ENCODE assay signal across 9 cellular contexts in genomic region chr19:39514840-39515550, GRCh38. TPM values are rescaled to one million over a fixed set of nuclear protein-coding genes. Genes with fewer than 3 reads are reported as not detected.
DNase-seq lines count a peak whose midpoint lies in the region; FAIRE-seq and TF ChIP-seq lines count a peak whose summit lies in the region.
"Had no signal": no experiment of that assay in that cellular context is flagged by ENCODE, and none has a peak within 500 bp of the region (broad histone marks: within the 10 kb centered on the region; RNA-seq: fewer than 3 reads in every experiment).

A gene with protein sequence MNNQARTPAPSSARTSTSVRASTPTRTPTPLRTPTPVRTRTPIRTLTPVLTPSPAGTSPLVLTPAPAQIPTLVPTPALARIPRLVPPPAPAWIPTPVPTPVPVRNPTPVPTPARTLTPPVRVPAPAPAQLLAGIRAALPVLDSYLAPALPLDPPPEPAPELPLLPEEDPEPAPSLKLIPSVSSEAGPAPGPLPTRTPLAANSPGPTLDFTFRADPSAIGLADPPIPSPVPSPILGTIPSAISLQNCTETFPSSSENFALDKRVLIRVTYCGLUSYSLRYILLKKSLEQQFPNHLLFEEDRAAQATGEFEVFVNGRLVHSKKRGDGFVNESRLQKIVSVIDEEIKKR (plus strand): TSS chr19:39515139. CDS start chr19:39515213, 74 bp downstream.

- POLR2A ChIA-PET in activated CD4-positive, alpha-beta memory T cell treated with anti-CD3 and anti-CD28 coated beads for 36 hours (lab: Charles Lee) = no interaction called here
- POLR2A ChIA-PET in activated CD4-positive, alpha-beta memory T cell treated with anti-CD3 and anti-CD28 coated beads, Interleukin-2, amount 10 ng/mL, durations not matched to agents 7 days and 5 days (lab: Charles Lee) = interaction anchor here (1.0 to 1.3 kb wide), 2 partner anchors 12 to 17 kb away, joined by 3 to 4 read pairs; partner anchors contain the start of gene EID2B

- no peaks in the 10 kb centered on the region for H3K9me1 ChIP-seq in keratinocyte (ENCODE audit: control insufficient read depth, extremely low read depth, insufficient read depth, low read length)

- peak within 1 kb of the TSS; percentile 71 for H3K4me2 ChIP-seq in keratinocyte (ENCODE audit: control insufficient read depth, extremely low read depth, insufficient read depth, low read depth, low read length)

- no peak within 1 kb of the TSS for H3K9ac ChIP-seq in keratinocyte (ENCODE audit: control insufficient read depth, extremely low read depth, insufficient read depth, low read length)

- 1 to 2% methylated on average over 23 to 45 of the region's 56 CpGs for WGBS in thyroid gland, 2 donors

- dilution Hi-C loops in keratinocyte (cut with MboI; ENCODE audit: extremely low pct_ligation_motif_present, low sequenced_read_pairs) = no loop called here

- peaks cover 9% of the 10 kb centered on the region for H3K4me1 Mint-ChIP-seq in activated CD4-positive, alpha-beta memory T cell treated with anti-CD3 and anti-CD28 coated beads for 36 hours (ENCODE audit: low read depth)
- H3K4me1 Mint-ChIP-seq in activated CD4-positive, alpha-beta memory T cell treated with anti-CD3 and anti-CD28 coated beads, Interleukin-2, amount 10 ng/mL, durations not matched to agents 7 days and 5 days = peaks cover 10% of the 10 kb centered on the region
- peaks cover 14% of the 10 kb centered on the region for H3K4me1 Mint-ChIP-seq in activated naive CD4-positive, alpha-beta T cell treated with anti-CD3 and anti-CD28 coated beads, Interleukin-2, amount 50 U/mL, for 24 hours

- DNase-seq in activated CD4-positive, alpha-beta memory T cell treated with anti-CD3 and anti-CD28 coated beads for 36 hours = no peak
- no peak for DNase-seq in activated CD4-positive, alpha-beta memory T cell treated with anti-CD3 and anti-CD28 coated beads, Interleukin-2, amount 10 ng/mL, durations not matched to agents 7 days and 5 days
- DNase-seq in keratinocyte (ENCODE audit: low read depth, low spot score) (no peak), thyroid gland (peak in 1 of 2 donors; percentile 37), GDM1 (lab: John Stamatoyannopoulos, UW) (no peak), SIG-M5 treated with dmso at 0.1 percent for 504 hours (lab: John Stamatoyannopoulos, UW; ENCODE audit: unreplicated experiment) (no peak)
- no peak for DNase-seq in stimulated activated CD4-positive, alpha-beta T cell treated with anti-CD3 and anti-CD28 coated beads, Interleukin-12 subunit alpha, Interleukin-12 subunit beta, amount 100 ng/mL, for 4 hours

- intact Hi-C loops in activated CD4-positive, alpha-beta memory T cell treated with anti-CD3 and anti-CD28 coated beads for 36 hours (cut with micrococcal nuclease) = no loop called here
- intact Hi-C loops in thyroid gland (cut with DNase I) = no loop called here

- H3K27me3 Mint-ChIP-seq in activated CD4-positive, alpha-beta memory T cell treated with anti-CD3 and anti-CD28 coated beads for 36 hours = peaks cover 40% of the 10 kb centered on the region
- H3K27me3 Mint-ChIP-seq in activated CD4-positive, alpha-beta memory T cell treated with anti-CD3 and anti-CD28 coated beads, Interleukin-2, amount 10 ng/mL, durations not matched to agents 7 days and 5 days = peaks cover 44% of the 10 kb centered on the region
- peaks cover 24% of the 10 kb centered on the region for H3K27me3 Mint-ChIP-seq in activated naive CD4-positive, alpha-beta T cell treated with anti-CD3 and anti-CD28 coated beads, Interleukin-2, amount 50 U/mL, for 24 hours

- CTCF ChIA-PET in activated CD4-positive, alpha-beta memory T cell treated with anti-CD3 and anti-CD28 coated beads for 36 hours (lab: Charles Lee) = interaction anchor here (1.2 to 2.7 kb wide), 4 partner anchors 10 to 75 kb away, joined by 3 to 16 read pairs (median 5); partner anchors contain the start of gene EID2B
- CTCF ChIA-PET in activated CD4-positive, alpha-beta memory T cell treated with anti-CD3 and anti-CD28 coated beads, Interleukin-2, amount 10 ng/mL, durations not matched to agents 7 days and 5 days (lab: Charles Lee) = interaction anchor here (1.3 to 1.9 kb wide), 2 partner anchors 12 to 41 kb away, joined by 3 to 9 read pairs; no protein-coding TSS in a partner anchor

- H3K9me3 Mint-ChIP-seq in activated CD4-positive, alpha-beta memory T cell treated with anti-CD3 and anti-CD28 coated beads for 36 hours = no peaks in the 10 kb centered on the region
- H3K9me3 Mint-ChIP-seq in activated CD4-positive, alpha-beta memory T cell treated with anti-CD3 and anti-CD28 coated beads, Interleukin-2, amount 10 ng/mL, durations not matched to agents 7 days and 5 days = no peaks in the 10 kb centered on the region
- H3K9me3 Mint-ChIP-seq in activated naive CD4-positive, alpha-beta T cell treated with anti-CD3 and anti-CD28 coated beads, Interleukin-2, amount 50 U/mL, for 24 hours = no peaks in the 10 kb centered on the region

- H3K4me1 ChIP-seq in keratinocyte (ENCODE audit: control insufficient read depth, extremely low read depth, insufficient read depth, low read length) (peaks cover 13% of the 10 kb centered on the region), thyroid gland (peaks cover 11 to 35% of the 10 kb centered on the region in 2 donors)

- FAIRE-seq in keratinocyte (lab: Jason Lieb, UNC) = no peak

- H3K9me3 ChIP-seq in keratinocyte (ENCODE audit: control insufficient read depth, low read depth, low read length) (no peaks in the 10 kb centered on the region), thyroid gland (no peaks in the 10 kb centered on the region)
- H3K9me3 ChIP-seq: SJSA1 had no signal

- H3K79me2 ChIP-seq in keratinocyte (ENCODE audit: control insufficient read depth, insufficient read depth, low read length) = no peaks in the 10 kb centered on the region

- H3K27me3 ChIP-seq in keratinocyte (ENCODE audit: control insufficient read depth, extremely low read depth, insufficient read depth, low read length) = peaks cover 58% of the 10 kb centered on the region
- H3K27me3 ChIP-seq in thyroid gland = no peaks in the 10 kb centered on the region

- peak within 1 kb of the TSS; percentile 26 for H2AFZ ChIP-seq in keratinocyte (ENCODE audit: control insufficient read depth, low read length)

- peak within 1 kb of the TSS; percentile 43 for H3K4me3 Mint-ChIP-seq in activated CD4-positive, alpha-beta memory T cell treated with anti-CD3 and anti-CD28 coated beads for 36 hours
- no peak within 1 kb of the TSS for H3K4me3 Mint-ChIP-seq in activated CD4-positive, alpha-beta memory T cell treated with anti-CD3 and anti-CD28 coated beads, Interleukin-2, amount 10 ng/mL, durations not matched to agents 7 days and 5 days
- H3K4me3 Mint-ChIP-seq in activated naive CD4-positive, alpha-beta T cell treated with anti-CD3 and anti-CD28 coated beads, Interleukin-2, amount 50 U/mL, for 24 hours = peak within 1 kb of the TSS; percentile 87

- peak in 1 of 2 donors; percentile 23 for TF ChIP-seq POLR2A in thyroid gland (IDR thresholded peaks at IDR 0.05)

- TF ChIP-seq CTCF in keratinocyte (optimal IDR thresholded peaks at IDR 0.05 in 1 of 3, IDR thresholded peaks at IDR 0.05 in 1 of 3, conservative IDR thresholded peaks at IDR 0.05 in 1 of 3; ENCODE audit: extremely low read depth in 1 of 3, insufficient read depth in 2 of 3, low read length in 3 of 3) (peak in 1 of 3 experiments; percentile 3), thyroid gland (IDR thresholded peaks at IDR 0.05) (no peak)

- no peaks in the 10 kb centered on the region for H3K36me3 Mint-ChIP-seq in activated CD4-positive, alpha-beta memory T cell treated with anti-CD3 and anti-CD28 coated beads for 36 hours
- peaks cover 4% of the 10 kb centered on the region for H3K36me3 Mint-ChIP-seq in activated CD4-positive, alpha-beta memory T cell treated with anti-CD3 and anti-CD28 coated beads, Interleukin-2, amount 10 ng/mL, durations not matched to agents 7 days and 5 days (ENCODE audit: low read depth)
- H3K36me3 Mint-ChIP-seq in activated naive CD4-positive, alpha-beta T cell treated with anti-CD3 and anti-CD28 coated beads, Interleukin-2, amount 50 U/mL, for 24 hours = peaks cover 1% of the 10 kb centered on the region

- no peaks in the 10 kb centered on the region for H3K36me3 ChIP-seq in keratinocyte (ENCODE audit: control insufficient read depth in 2 of 2, extremely low read depth in 1 of 2, insufficient read depth in 2 of 2, low read length in 2 of 2)
- H3K36me3 ChIP-seq in thyroid gland = no peaks in the 10 kb centered on the region
- H3K36me3 ChIP-seq: SJSA1 had no signal

- H3K27ac ChIP-seq in keratinocyte (ENCODE audit: control insufficient read depth, insufficient read depth, low read length) (no peak within 1 kb of the TSS), thyroid gland (peak within 1 kb of the TSS in 2 of 3 donors; percentile 12 to 47)
- H3K27ac ChIP-seq: SJSA1 had no signal

- peak within 1 kb of the TSS; percentile 9 to 46 (median 29) for H3K4me3 ChIP-seq in keratinocyte (ENCODE audit: control insufficient read depth in 2 of 3, extremely low read depth in 1 of 3, insufficient read depth in 2 of 3, low read depth in 1 of 3, low read length in 3 of 3)
- peak within 1 kb of the TSS; percentile 6 to 58 (median 10) for H3K4me3 ChIP-seq in thyroid gland (replicated peaks in 1 of 3)
- H3K4me3 ChIP-seq: SJSA1 had no signal

- H3K27ac Mint-ChIP-seq in activated CD4-positive, alpha-beta memory T cell treated with anti-CD3 and anti-CD28 coated beads for 36 hours = no peak within 1 kb of the TSS
- H3K27ac Mint-ChIP-seq in activated CD4-positive, alpha-beta memory T cell treated with anti-CD3 and anti-CD28 coated beads, Interleukin-2, amount 10 ng/mL, durations not matched to agents 7 days and 5 days = no peak within 1 kb of the TSS
- H3K27ac Mint-ChIP-seq in activated naive CD4-positive, alpha-beta T cell treated with anti-CD3 and anti-CD28 coated beads, Interleukin-2, amount 50 U/mL, for 24 hours = no peak within 1 kb of the TSS

- H4K20me1 ChIP-seq in keratinocyte (ENCODE audit: control insufficient read depth, extremely low read depth, insufficient read depth, low read length) = no peaks in the 10 kb centered on the region

RNA-seq across cellular contexts. Expression of the gene that starts here (rescaled TPM):
- total RNA-seq in activated CD4-positive, alpha-beta memory T cell treated with anti-CD3 and anti-CD28 coated beads for 36 hours = not detected
- total RNA-seq in activated CD4-positive, alpha-beta memory T cell treated with anti-CD3 and anti-CD28 coated beads, Interleukin-2, amount 10 ng/mL, durations not matched to agents 7 days and 5 days = not detected
- not detected in 3 replicates for polyA plus RNA-seq in keratinocyte
- not detected for polyA plus RNA-seq in keratinocyte (2011; ENCODE audit: low read depth)
- polyA plus RNA-seq in keratinocyte (2011; cell fraction: cytosol; rRNA removed) = not detected in 2 replicates
- not detected in 2 replicates for polyA plus RNA-seq in keratinocyte (2011; cell fraction: nucleus; rRNA removed)
- polyA plus RNA-seq in keratinocyte (2012; ENCODE audit: low replicate concordance) = not detected in 2 replicates
- not detected in 3 replicates for polyA minus RNA-seq in keratinocyte
- polyA minus RNA-seq in keratinocyte (2011; cell fraction: cytosol; rRNA and poly(A)+ RNA removed) = not detected
- not detected in 2 replicates for polyA minus RNA-seq in keratinocyte (2011; cell fraction: nucleus; rRNA and poly(A)+ RNA removed)
- total RNA-seq in thyroid gland = 1 to 10 TPM; 2.5 to 4.4 (median 3.3) TPM
- total RNA-seq: SJSA1 had no signal
